1 cellular context compared by ENCODE assay signal in the genomic region with DNA sequence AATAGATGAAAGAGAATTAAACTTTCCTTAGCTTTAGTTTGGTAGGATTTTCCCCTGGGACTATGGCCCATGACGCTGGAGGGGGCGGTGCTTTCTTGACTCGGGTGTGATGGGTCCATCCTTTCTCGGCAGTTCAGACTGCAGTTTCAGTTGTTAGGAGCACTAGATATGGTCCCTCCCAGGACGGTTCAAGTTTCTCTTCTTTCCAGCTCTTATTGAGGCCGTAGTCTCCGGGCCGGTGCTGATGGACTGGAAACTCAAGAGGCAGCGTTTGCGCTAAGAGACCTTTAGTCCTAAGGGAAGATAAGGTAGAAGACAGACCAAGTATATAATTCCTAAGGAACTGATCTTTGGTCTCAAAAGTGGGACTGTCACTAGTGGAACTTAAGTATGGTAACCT.
TF ChIP-seq lines count a peak whose summit lies in the region.

No MANE protein-coding gene starts in this region.

TF ChIP-seq in SK-N-SH, 30 proteins besides CTCF, POLR2A, EP300 and RAD21 (continued from another document):
- TF ChIP-seq, protein P1, sequence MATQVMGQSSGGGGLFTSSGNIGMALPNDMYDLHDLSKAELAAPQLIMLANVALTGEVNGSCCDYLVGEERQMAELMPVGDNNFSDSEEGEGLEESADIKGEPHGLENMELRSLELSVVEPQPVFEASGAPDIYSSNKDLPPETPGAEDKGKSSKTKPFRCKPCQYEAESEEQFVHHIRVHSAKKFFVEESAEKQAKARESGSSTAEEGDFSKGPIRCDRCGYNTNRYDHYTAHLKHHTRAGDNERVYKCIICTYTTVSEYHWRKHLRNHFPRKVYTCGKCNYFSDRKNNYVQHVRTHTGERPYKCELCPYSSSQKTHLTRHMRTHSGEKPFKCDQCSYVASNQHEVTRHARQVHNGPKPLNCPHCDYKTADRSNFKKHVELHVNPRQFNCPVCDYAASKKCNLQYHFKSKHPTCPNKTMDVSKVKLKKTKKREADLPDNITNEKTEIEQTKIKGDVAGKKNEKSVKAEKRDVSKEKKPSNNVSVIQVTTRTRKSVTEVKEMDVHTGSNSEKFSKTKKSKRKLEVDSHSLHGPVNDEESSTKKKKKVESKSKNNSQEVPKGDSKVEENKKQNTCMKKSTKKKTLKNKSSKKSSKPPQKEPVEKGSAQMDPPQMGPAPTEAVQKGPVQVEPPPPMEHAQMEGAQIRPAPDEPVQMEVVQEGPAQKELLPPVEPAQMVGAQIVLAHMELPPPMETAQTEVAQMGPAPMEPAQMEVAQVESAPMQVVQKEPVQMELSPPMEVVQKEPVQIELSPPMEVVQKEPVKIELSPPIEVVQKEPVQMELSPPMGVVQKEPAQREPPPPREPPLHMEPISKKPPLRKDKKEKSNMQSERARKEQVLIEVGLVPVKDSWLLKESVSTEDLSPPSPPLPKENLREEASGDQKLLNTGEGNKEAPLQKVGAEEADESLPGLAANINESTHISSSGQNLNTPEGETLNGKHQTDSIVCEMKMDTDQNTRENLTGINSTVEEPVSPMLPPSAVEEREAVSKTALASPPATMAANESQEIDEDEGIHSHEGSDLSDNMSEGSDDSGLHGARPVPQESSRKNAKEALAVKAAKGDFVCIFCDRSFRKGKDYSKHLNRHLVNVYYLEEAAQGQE (IDR thresholded peaks at IDR 0.05; ENCODE audit: low read depth, low read length) = no peak
- TF ChIP-seq POLR2AphosphoS5 (IDR thresholded peaks at IDR 0.05; ENCODE audit: low read depth, low read length) = no peak
- TF ChIP-seq SMC3 (IDR thresholded peaks at IDR 0.05; ENCODE audit: low read depth, low read length) = no peak
- no peak for TF ChIP-seq NFIC (IDR thresholded peaks at IDR 0.05; ENCODE audit: borderline replicate concordance)
- TF ChIP-seq CHD2 (IDR thresholded peaks at IDR 0.05; ENCODE audit: low read length, partially characterized antibody) = no peak
- TF ChIP-seq TAF1 (IDR thresholded peaks at IDR 0.05; ENCODE audit: borderline replicate concordance, low read depth, low read length) = no peak
- no peak for TF ChIP-seq USF2 (IDR thresholded peaks at IDR 0.05; ENCODE audit: borderline replicate concordance, low read depth, low read length)
- no peak for TF ChIP-seq FOSL2 (IDR thresholded peaks at IDR 0.05; ENCODE audit: borderline replicate concordance, low read depth)
- no peak for TF ChIP-seq ZBTB33 (IDR thresholded peaks at IDR 0.05; ENCODE audit: borderline replicate concordance, low read depth)
- no peak for TF ChIP-seq TCF12 (IDR thresholded peaks at IDR 0.05)
